19 cellular contexts compared by ENCODE assay signal in the genomic region with DNA sequence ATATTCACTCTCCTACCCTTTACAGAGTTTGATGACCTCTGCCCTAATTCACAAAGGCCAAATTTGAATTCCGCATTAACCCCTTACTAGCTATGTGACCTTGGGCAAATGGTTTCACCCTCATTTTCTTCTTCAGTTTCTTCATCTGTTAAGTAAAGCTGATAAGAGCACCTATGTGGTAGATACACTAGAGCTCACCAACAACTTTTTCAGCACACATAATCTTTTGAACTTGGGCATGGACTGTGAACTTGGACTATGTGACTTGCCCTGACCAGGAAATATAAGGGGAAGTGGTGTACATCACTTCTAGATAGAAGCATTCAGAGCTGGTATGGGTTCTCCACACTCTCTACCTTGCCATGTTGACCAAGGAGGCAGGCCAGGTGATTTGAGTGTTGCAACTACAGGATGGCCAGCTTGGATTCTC.
"Had no signal": no experiment of that assay in that cellular context is flagged by ENCODE, and none has a peak within 500 bp of the region (broad histone marks: within the 10 kb centered on the region; RNA-seq: fewer than 3 reads in every experiment).

No MANE protein-coding gene starts in this region.

- H3K4me2 ChIP-seq: neural progenitor cell had no signal

- H2AFZ ChIP-seq: neural progenitor cell had no signal

- H3K9ac ChIP-seq: neural progenitor cell had no signal

- H3K4me3 ChIP-seq: lower lobe of right lung, neural progenitor cell, tibial artery had no signal

- DNase-seq: activated CD4-positive, alpha-beta T cell treated with anti-CD3 and anti-CD28 coated beads, Interleukin-2, amount 10 ng/mL, durations not matched to agents 24 days and 14 days; activated CD8-positive, alpha-beta memory T cell treated with anti-CD3 and anti-CD28 coated beads, Interleukin-2, amount 10 ng/mL, durations not matched to agents 7 days and 5 days; activated CD8-positive, alpha-beta T cell treated with anti-CD3 and anti-CD28 coated beads for 36 hours; activated gamma-delta T cell; activated naive CD4-positive, alpha-beta T cell treated with anti-CD3 and anti-CD28 coated beads, Interleukin-2, amount 50 U/mL, for 16 hours; activated naive CD8-positive, alpha-beta T cell treated with anti-CD3 and anti-CD28 coated beads, Interleukin-2, amount 50 U/mL, for 24 hours; activated T-cell treated with anti-CD3 and anti-CD28 coated beads for 4 hours; effector CD8-positive, alpha-beta T cell; glutamatergic neuron; hippocampal formation; left cardiac atrium; lower lobe of right lung; naive thymus-derived CD4-positive, alpha-beta T cell; right cardiac atrium; stimulated activated CD4-positive, alpha-beta T cell treated with anti-CD3 and anti-CD28 coated beads, Interleukin-1b, Interleukin-23, amount 100 ng/mL, for 48 hours; substantia nigra; tibial artery had no signal

- H3K36me3 ChIP-seq: lower lobe of right lung, neural progenitor cell, tibial artery had no signal

- H3K9me3 ChIP-seq: lower lobe of right lung had no signal

- H3K27ac ChIP-seq: lower lobe of right lung, neural progenitor cell, tibial artery had no signal

- H3K27me3 ChIP-seq: neural progenitor cell, tibial artery had no signal

- FAIRE-seq: frontal cortex had no signal
